Comparison of ENCODE assay signal across 8 cellular contexts in the genomic region with DNA sequence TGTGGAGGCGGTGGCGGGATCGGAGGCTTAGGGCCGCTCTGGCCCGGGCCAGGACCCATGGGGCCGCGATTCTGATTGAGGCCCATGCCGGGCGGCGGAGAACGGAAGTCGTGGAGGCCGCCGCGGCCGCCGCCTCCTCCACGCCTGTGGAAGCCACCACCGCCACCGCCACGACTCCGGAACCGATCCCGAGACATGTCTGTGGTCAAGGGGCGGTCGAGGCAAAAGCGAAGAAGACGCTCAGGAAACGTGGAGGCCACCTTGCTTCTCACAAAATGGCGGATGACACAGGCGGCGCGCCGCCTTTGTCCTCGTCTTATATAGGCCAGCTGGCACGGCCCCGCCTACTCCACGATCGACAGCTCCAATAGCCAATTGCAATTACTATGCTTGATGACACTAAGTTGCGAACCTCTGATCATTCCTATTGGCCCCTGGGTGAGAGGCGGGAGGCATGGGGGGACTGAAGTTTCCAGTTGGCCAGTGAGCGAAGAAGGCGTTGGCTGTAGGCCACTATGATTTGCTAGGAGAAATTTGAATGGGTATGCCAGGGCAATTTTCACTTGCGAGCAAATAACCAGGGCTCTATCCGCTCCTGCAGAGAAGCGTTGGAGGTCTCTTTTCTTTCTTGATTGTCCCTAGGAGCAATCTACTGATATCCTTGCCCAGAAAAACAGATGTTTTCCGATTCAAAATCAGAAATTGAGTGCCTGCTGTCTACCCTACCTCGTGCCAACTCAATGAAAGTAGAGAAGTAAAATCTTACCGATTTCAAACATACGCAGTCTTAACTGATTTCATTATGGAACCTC. TPM values are rescaled to one million over a fixed set of nuclear protein-coding genes. Genes with fewer than 3 reads are reported as not detected.
DNase-seq lines count a peak whose midpoint lies in the region; ATAC-seq and TF ChIP-seq lines count a peak whose summit lies in the region.

A gene with protein sequence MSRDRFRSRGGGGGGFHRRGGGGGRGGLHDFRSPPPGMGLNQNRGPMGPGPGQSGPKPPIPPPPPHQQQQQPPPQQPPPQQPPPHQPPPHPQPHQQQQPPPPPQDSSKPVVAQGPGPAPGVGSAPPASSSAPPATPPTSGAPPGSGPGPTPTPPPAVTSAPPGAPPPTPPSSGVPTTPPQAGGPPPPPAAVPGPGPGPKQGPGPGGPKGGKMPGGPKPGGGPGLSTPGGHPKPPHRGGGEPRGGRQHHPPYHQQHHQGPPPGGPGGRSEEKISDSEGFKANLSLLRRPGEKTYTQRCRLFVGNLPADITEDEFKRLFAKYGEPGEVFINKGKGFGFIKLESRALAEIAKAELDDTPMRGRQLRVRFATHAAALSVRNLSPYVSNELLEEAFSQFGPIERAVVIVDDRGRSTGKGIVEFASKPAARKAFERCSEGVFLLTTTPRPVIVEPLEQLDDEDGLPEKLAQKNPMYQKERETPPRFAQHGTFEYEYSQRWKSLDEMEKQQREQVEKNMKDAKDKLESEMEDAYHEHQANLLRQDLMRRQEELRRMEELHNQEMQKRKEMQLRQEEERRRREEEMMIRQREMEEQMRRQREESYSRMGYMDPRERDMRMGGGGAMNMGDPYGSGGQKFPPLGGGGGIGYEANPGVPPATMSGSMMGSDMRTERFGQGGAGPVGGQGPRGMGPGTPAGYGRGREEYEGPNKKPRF (minus strand): TSS at position 293 of the 812 bp plus-strand sequence. CDS start 96 bp downstream, at position 197.

- H3K27me3 ChIP-seq in smooth muscle cell (ENCODE audit: low read depth): no peaks in the 10 kb centered on the region

- H3K36me3 ChIP-seq in smooth muscle cell (ENCODE audit: low read depth): peaks cover 16% of the 10 kb centered on the region

- H3K9me3 Mint-ChIP-seq in WTC11: no peaks in the 10 kb centered on the region

- H2AFZ ChIP-seq in smooth muscle cell (ENCODE audit: low read depth): peak within 1 kb of the TSS; percentile 77

- H3K27ac ChIP-seq in smooth muscle cell (ENCODE audit: low read depth): peak within 1 kb of the TSS; percentile 97

- no peaks in the 10 kb centered on the region for H3K9me3 ChIP-seq in smooth muscle cell (replicated peaks; ENCODE audit: low read depth)

- H3K27me3 Mint-ChIP-seq in WTC11 (ENCODE audit: low read depth): peaks cover 16% of the 10 kb centered on the region

- peak within 1 kb of the TSS; percentile 85 for H3K27ac Mint-ChIP-seq in WTC11

- peaks cover 25% of the 10 kb centered on the region for H3K4me1 ChIP-seq in smooth muscle cell (ENCODE audit: low read depth)

- H3F3A ChIP-seq in smooth muscle cell (ENCODE audit: low read depth): peaks cover 15% of the 10 kb centered on the region

- H3K36me3 Mint-ChIP-seq in WTC11: peaks cover 38% of the 10 kb centered on the region

- POLR2A ChIA-PET in WTC11 (lab: Charles Lee): interaction anchor here (0.6 to 1.1 kb wide), 10 partner anchors 9 to 340 kb away, joined by 3 to 4 read pairs (median 3); a partner anchor contains a TSS

- TF ChIP-seq CTCF in WTC11 (IDR thresholded peaks at IDR 0.05): no peak
- no peak for TF ChIP-seq CTCF in cardiac fibroblast (IDR thresholded peaks at IDR 0.05; ENCODE audit: low read depth, low read length)
- TF ChIP-seq CTCF in smooth muscle cell (IDR thresholded peaks at IDR 0.05; ENCODE audit: borderline replicate concordance, insufficient read depth, poor library complexity, severe bottlenecking): no peak

- ATAC-seq in GM18909 (IDR thresholded peaks at IDR 0.05; ENCODE audit: poor library complexity, unreplicated experiment) (peak; percentile 89), HG03175 (IDR thresholded peaks at IDR 0.05; ENCODE audit: unreplicated experiment) (peak; percentile 92), WTC11 (peak; percentile 98)

- H3K9ac ChIP-seq in smooth muscle cell (ENCODE audit: low read depth): peak within 1 kb of the TSS; percentile 100

- H4K20me1 ChIP-seq in smooth muscle cell (ENCODE audit: low read depth): peaks cover 44% of the 10 kb centered on the region

- CTCF ChIA-PET in WTC11 (lab: Charles Lee): interaction anchor here (0.5 to 1.4 kb wide), 3 partner anchors 9 to 261 kb away, joined by 3 to 7 read pairs (median 3); no protein-coding TSS in a partner anchor

- peak within 1 kb of the TSS; percentile 81 for H3K4me3 Mint-ChIP-seq in WTC11

- peak within 1 kb of the TSS; percentile 92 for H3K4me2 ChIP-seq in smooth muscle cell

- 4% methylated on average over 47 of the region's 50 CpGs for WGBS in smooth muscle cell (ENCODE audit: low lambda C conversion rate)

- peaks cover 39% of the 10 kb centered on the region for H3K4me1 Mint-ChIP-seq in WTC11

- H3K79me2 ChIP-seq in smooth muscle cell (ENCODE audit: low read depth): peaks cover 48% of the 10 kb centered on the region

- H3K4me3 ChIP-seq in cardiac fibroblast (replicated peaks in 1 of 2; ENCODE audit: low read depth in 2 of 2, low read length in 2 of 2) (peak within 1 kb of the TSS; percentile 73 to 91), smooth muscle cell (peak within 1 kb of the TSS; percentile 95)

- DNase-seq in AG08395 (ENCODE audit: low spot score) (peak; percentile 100), NCI-H226 (peak; percentile 97), WTC11 (ENCODE audit: low spot score) (peak; percentile 97), cardiac fibroblast (ENCODE audit: low read depth in 2 of 2) (peak; percentile 100), iPS-NIHi7 (ENCODE audit: extremely low spot score) (peak; percentile 99), smooth muscle cell (lab: John Stamatoyannopoulos, UW; ENCODE audit: unreplicated experiment) (peak; percentile 89)

TF ChIP-seq in WTC11, 78 proteins besides CTCF, POLR2A, EP300 and RAD21 (continues in another document):
- TF ChIP-seq, protein P1, sequence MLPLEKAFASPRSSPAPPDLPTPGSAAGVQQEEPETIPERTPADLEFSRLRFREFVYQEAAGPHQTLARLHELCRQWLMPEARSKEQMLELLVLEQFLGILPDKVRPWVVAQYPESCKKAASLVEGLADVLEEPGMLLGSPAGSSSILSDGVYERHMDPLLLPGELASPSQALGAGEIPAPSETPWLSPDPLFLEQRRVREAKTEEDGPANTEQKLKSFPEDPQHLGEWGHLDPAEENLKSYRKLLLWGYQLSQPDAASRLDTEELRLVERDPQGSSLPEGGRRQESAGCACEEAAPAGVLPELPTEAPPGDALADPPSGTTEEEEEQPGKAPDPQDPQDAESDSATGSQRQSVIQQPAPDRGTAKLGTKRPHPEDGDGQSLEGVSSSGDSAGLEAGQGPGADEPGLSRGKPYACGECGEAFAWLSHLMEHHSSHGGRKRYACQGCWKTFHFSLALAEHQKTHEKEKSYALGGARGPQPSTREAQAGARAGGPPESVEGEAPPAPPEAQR (CRISPR knock-in tag; IDR thresholded peaks at IDR 0.05): no peak
- TF ChIP-seq JAZF1 (CRISPR knock-in tag; IDR thresholded peaks at IDR 0.05) (no peak), ZNF121 (CRISPR knock-in tag; IDR thresholded peaks at IDR 0.05) (no peak), CREM (CRISPR knock-in tag; IDR thresholded peaks at IDR 0.05) (peak; percentile 83), SP1 (CRISPR knock-in tag; conservative IDR thresholded peaks at IDR 0.05) (peak; percentile 76), GRHL2 (CRISPR knock-in tag; IDR thresholded peaks at IDR 0.05; ENCODE audit: insufficient replicate concordance, severe bottlenecking) (no peak), TEAD1 (CRISPR knock-in tag; IDR thresholded peaks at IDR 0.05) (peak; percentile 69; the same call in 1 of the 2 replicates), HMGA2 (CRISPR knock-in tag; IDR thresholded peaks at IDR 0.05) (no peak), ZNF416 (CRISPR knock-in tag; IDR thresholded peaks at IDR 0.05) (peak; percentile 66; the same call in 1 of the 2 replicates), MYBL2 (CRISPR knock-in tag; IDR thresholded peaks at IDR 0.05) (peak; percentile 92)
- TF ChIP-seq, protein P2, sequence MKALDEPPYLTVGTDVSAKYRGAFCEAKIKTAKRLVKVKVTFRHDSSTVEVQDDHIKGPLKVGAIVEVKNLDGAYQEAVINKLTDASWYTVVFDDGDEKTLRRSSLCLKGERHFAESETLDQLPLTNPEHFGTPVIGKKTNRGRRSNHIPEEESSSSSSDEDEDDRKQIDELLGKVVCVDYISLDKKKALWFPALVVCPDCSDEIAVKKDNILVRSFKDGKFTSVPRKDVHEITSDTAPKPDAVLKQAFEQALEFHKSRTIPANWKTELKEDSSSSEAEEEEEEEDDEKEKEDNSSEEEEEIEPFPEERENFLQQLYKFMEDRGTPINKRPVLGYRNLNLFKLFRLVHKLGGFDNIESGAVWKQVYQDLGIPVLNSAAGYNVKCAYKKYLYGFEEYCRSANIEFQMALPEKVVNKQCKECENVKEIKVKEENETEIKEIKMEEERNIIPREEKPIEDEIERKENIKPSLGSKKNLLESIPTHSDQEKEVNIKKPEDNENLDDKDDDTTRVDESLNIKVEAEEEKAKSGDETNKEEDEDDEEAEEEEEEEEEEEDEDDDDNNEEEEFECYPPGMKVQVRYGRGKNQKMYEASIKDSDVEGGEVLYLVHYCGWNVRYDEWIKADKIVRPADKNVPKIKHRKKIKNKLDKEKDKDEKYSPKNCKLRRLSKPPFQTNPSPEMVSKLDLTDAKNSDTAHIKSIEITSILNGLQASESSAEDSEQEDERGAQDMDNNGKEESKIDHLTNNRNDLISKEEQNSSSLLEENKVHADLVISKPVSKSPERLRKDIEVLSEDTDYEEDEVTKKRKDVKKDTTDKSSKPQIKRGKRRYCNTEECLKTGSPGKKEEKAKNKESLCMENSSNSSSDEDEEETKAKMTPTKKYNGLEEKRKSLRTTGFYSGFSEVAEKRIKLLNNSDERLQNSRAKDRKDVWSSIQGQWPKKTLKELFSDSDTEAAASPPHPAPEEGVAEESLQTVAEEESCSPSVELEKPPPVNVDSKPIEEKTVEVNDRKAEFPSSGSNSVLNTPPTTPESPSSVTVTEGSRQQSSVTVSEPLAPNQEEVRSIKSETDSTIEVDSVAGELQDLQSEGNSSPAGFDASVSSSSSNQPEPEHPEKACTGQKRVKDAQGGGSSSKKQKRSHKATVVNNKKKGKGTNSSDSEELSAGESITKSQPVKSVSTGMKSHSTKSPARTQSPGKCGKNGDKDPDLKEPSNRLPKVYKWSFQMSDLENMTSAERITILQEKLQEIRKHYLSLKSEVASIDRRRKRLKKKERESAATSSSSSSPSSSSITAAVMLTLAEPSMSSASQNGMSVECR (CRISPR knock-in tag; IDR thresholded peaks at IDR 0.05; ENCODE audit: borderline replicate concordance): peak; percentile 87; the same call in 1 of the 2 replicates
- TF ChIP-seq, protein P3, sequence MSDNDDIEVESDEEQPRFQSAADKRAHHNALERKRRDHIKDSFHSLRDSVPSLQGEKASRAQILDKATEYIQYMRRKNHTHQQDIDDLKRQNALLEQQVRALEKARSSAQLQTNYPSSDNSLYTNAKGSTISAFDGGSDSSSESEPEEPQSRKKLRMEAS (CRISPR knock-in tag; IDR thresholded peaks at IDR 0.05): peak; percentile 83
- TF ChIP-seq, protein P4, sequence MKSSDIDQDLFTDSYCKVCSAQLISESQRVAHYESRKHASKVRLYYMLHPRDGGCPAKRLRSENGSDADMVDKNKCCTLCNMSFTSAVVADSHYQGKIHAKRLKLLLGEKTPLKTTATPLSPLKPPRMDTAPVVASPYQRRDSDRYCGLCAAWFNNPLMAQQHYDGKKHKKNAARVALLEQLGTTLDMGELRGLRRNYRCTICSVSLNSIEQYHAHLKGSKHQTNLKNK (CRISPR knock-in tag; IDR thresholded peaks at IDR 0.05): no peak

RNA-seq across cellular contexts. Expression of the gene that starts here (rescaled TPM):
- total RNA-seq in WTC11 (2021) (354 to 487 TPM (median 486 TPM) in 3 replicates), smooth muscle cell (119 and 145 TPM in 2 replicates)
- 73.0 and 111 TPM in 2 replicates for polyA plus RNA-seq in smooth muscle cell

Comparison
In these comparisons a context has a peak if more than half of its experiments do, and no peak if none do; other contexts are left out.
1. Peak in every context shown above with its lines: DNase-seq, ATAC-seq, H3K4me3 ChIP-seq and H3K27ac ChIP-seq.